In genomic region chr11:126267650-126268049, GRCh38 we compare ENCODE assay signal across 1 cellular context.
TF ChIP-seq lines count a peak whose summit lies in the region.

No MANE protein-coding gene starts in this region.

TF ChIP-seq in GM23338, 12 proteins besides CTCF, POLR2A, EP300 and RAD21 (continued from another document):
- TF ChIP-seq ZNF462 (CRISPR knock-in tag; IDR thresholded peaks at IDR 0.05), result no peak
- no peak for TF ChIP-seq REST (IDR thresholded peaks at IDR 0.05; ENCODE audit: unreplicated experiment)
- no peak for TF ChIP-seq ZNF331 (CRISPR knock-in tag; IDR thresholded peaks at IDR 0.05; ENCODE audit: low read depth)
- no peak for TF ChIP-seq ETS1 (IDR thresholded peaks at IDR 0.05)
- no peak for TF ChIP-seq STAT1 (IDR thresholded peaks at IDR 0.05; ENCODE audit: unreplicated experiment)
- TF ChIP-seq JUNB (IDR thresholded peaks at IDR 0.05; ENCODE audit: unreplicated experiment), result no peak
- TF ChIP-seq EZH2phosphoT487 (IDR thresholded peaks at IDR 0.05; ENCODE audit: unreplicated experiment), result no peak
- TF ChIP-seq CREB1 (CRISPR knock-in tag; IDR thresholded peaks at IDR 0.05; ENCODE audit: low read depth), result no peak
- no peak for TF ChIP-seq EZH2 (IDR thresholded peaks at IDR 0.05; ENCODE audit: low read depth, unreplicated experiment)
- no peak for TF ChIP-seq POLR2AphosphoS5 (IDR thresholded peaks at IDR 0.05; ENCODE audit: low read depth)
